ENCODE assay signal across 18 cellular contexts in genomic region chr2:220857371-220857770, GRCh38.
DNase-seq lines count a peak whose midpoint lies in the region; ATAC-seq, FAIRE-seq and TF ChIP-seq lines count a peak whose summit lies in the region.
"Had no signal": no experiment of that assay in that cellular context is flagged by ENCODE, and none has a peak within 500 bp of the region (broad histone marks: within the 10 kb centered on the region; RNA-seq: fewer than 3 reads in every experiment).

No MANE protein-coding gene starts in this region.

- ATAC-seq in GM23338 (no peak), pancreas (no peak)
- ATAC-seq: A549 had no signal

- intact Hi-C loops in pancreas (cut with DNase I), result no loop called here

- no peak overlapping the region for H3K27ac Mint-ChIP-seq in GM23338
- no peak overlapping the region for H3K27ac Mint-ChIP-seq in immature natural killer cell
- H3K27ac Mint-ChIP-seq: CD14-positive monocyte, HFFc6 had no signal

- H3K9me2 ChIP-seq in GM23338 (ENCODE audit: insufficient read depth), result no peaks in the 10 kb centered on the region; the same call in 1 of the 2 replicates

- H3K27me3 ChIP-seq in GM23338 (ENCODE audit: insufficient read depth) (no peaks in the 10 kb centered on the region), pancreas (no peaks in the 10 kb centered on the region)

- H3K4me1 Mint-ChIP-seq in GM23338 (peaks cover 11% of the 10 kb centered on the region), immature natural killer cell (no peaks in the 10 kb centered on the region)
- H3K4me1 Mint-ChIP-seq: CD14-positive monocyte; CD8-positive, alpha-beta memory T cell had no signal

- H3K4me3 Mint-ChIP-seq in GM23338 (no peak overlapping the region), immature natural killer cell (no peak overlapping the region)
- H3K4me3 Mint-ChIP-seq: CD14-positive monocyte; CD8-positive, alpha-beta memory T cell; HFFc6 had no signal

- no peaks in the 10 kb centered on the region for H3K79me2 ChIP-seq in GM23338 (replicated peaks; ENCODE audit: insufficient read depth)

- H3K36me3 Mint-ChIP-seq in GM23338 (ENCODE audit: low read depth) (no peaks in the 10 kb centered on the region), immature natural killer cell (no peaks in the 10 kb centered on the region)
- H3K36me3 Mint-ChIP-seq: CD14-positive monocyte; CD8-positive, alpha-beta memory T cell had no signal

- H2AFZ ChIP-seq in GM23338, result no peak overlapping the region

- FAIRE-seq in pancreas (lab: Jason Lieb, UNC), result no peak
- FAIRE-seq: A549, G401.6, GM12891 had no signal

- no peaks in the 10 kb centered on the region for H3K9me3 Mint-ChIP-seq in GM23338
- H3K9me3 Mint-ChIP-seq in immature natural killer cell, result no peaks in the 10 kb centered on the region
- H3K9me3 Mint-ChIP-seq: CD8-positive, alpha-beta memory T cell; HFFc6 had no signal

- H3K36me3 ChIP-seq in GM23338 (ENCODE audit: insufficient read depth) (no peaks in the 10 kb centered on the region), pancreas (no peaks in the 10 kb centered on the region)

- peaks cover 3% of the 10 kb centered on the region for H3K27me3 Mint-ChIP-seq in GM23338 (ENCODE audit: insufficient read depth, low read depth, poor library complexity)
- peaks cover 0 to 4% (median 0%) of the 10 kb centered on the region in 3 donors for H3K27me3 Mint-ChIP-seq in immature natural killer cell (ENCODE audit: low read depth in 3 of 3)

- peak; percentile 22 for DNase-seq in GM23338 (ENCODE audit: low spot score)
- DNase-seq in NCI-H524 treated with DMSO at 0.1 percent for 48 hours (lab: John Stamatoyannopoulos, UW), result peak; percentile 12
- peak; percentile 1 for DNase-seq in amniotic epithelial cell (ENCODE audit: low read depth)
- no peak for DNase-seq in pancreas
- DNase-seq in DMS53 (lab: John Stamatoyannopoulos, UW), result no peak
- DNase-seq in immature natural killer cell, result no peak
- DNase-seq: Caco-2; CD8-positive, alpha-beta memory T cell; DMS 273 treated with DMSO at 0.1 percent for 48 hours; DMS79 treated with DMSO at 0.1 percent for 48 hours; EL; HCEC 1CT; HFFc6 had no signal

- H3K4me2 ChIP-seq in GM23338, result no peak overlapping the region
- H3K4me2 ChIP-seq: A549 had no signal

- H3K27ac ChIP-seq in GM23338 (ENCODE audit: low read depth) (no peak overlapping the region), pancreas (no peak overlapping the region)
- H3K27ac ChIP-seq: A549, HL-60 had no signal

- TF ChIP-seq CTCF in GM23338 (conservative IDR thresholded peaks at IDR 0.05; ENCODE audit: low read depth in 2 of 2) (no peak), pancreas (IDR thresholded peaks at IDR 0.05) (no peak)

- H3F3A ChIP-seq in GM23338 (replicated peaks; ENCODE audit: low read depth), result no peaks in the 10 kb centered on the region

- H3K4me1 ChIP-seq in GM23338 (ENCODE audit: insufficient read depth) (peaks cover 7% of the 10 kb centered on the region), pancreas (no peaks in the 10 kb centered on the region)
- H3K4me1 ChIP-seq: A549, Caco-2 had no signal

- WGBS in pancreas, 2 donors, result 69 to 74% methylated on average over 1 of the region's 1 CpG

- H3K4me3 ChIP-seq in GM23338 (no peak overlapping the region), pancreas (no peak overlapping the region)
- H3K4me3 ChIP-seq: A549 had no signal

- no peaks in the 10 kb centered on the region for H4K20me1 ChIP-seq in GM23338 (replicated peaks; ENCODE audit: insufficient read depth)

- H3K9me3 ChIP-seq in pancreas, result no peaks in the 10 kb centered on the region
- H3K9me3 ChIP-seq: A549, Caco-2 had no signal

TF ChIP-seq in GM23338, 12 proteins besides CTCF, POLR2A, EP300 and RAD21:
- TF ChIP-seq ZNF331 (CRISPR knock-in tag; IDR thresholded peaks at IDR 0.05; ENCODE audit: low read depth), result no peak
- TF ChIP-seq EZH2 (IDR thresholded peaks at IDR 0.05; ENCODE audit: low read depth, unreplicated experiment), result no peak
- peak; percentile 46; the same call in 1 of the 2 replicates for TF ChIP-seq ZNF462 (CRISPR knock-in tag; IDR thresholded peaks at IDR 0.05)
- TF ChIP-seq POLR2AphosphoS5 (IDR thresholded peaks at IDR 0.05; ENCODE audit: low read depth), result no peak
- TF ChIP-seq JUNB (IDR thresholded peaks at IDR 0.05; ENCODE audit: unreplicated experiment), result no peak
- TF ChIP-seq ZNF114 (CRISPR knock-in tag; IDR thresholded peaks at IDR 0.05), result no peak
- TF ChIP-seq EZH2phosphoT487 (IDR thresholded peaks at IDR 0.05; ENCODE audit: unreplicated experiment), result no peak
- TF ChIP-seq STAT1 (IDR thresholded peaks at IDR 0.05; ENCODE audit: unreplicated experiment), result no peak

Comparison
In these comparisons a context has a peak if more than half of its experiments do, and no peak if none do; other contexts are left out.
1. DNase-seq: peak in GM23338 (single experiment), NCI-H524 treated with DMSO at 0.1 percent for 48 hours (single experiment) and amniotic epithelial cell (single experiment); none in pancreas (0 of 6), DMS53 (single experiment) and immature natural killer cell (0 of 3).